ENCODE assay signal across 1 cellular context in the genomic region with DNA sequence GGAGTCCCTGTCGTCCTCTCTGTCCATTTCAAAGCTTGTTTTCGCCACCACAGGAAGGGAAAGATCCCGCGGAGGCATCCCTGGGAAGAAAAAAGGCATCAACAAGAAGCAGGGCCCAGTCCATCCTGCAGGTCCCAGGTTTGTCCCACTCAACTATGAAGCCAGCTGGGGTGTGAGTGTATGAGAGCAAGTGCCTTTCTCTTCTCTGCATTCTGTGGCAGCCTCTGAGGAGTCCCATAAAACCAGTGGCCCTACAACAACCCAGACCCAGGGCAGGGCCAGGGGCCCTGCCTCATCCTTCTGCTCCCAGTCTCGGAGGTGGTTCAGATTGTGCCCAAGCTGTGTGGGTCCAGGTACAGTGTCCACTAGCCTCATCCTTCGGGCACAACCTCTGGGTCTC.
TF ChIP-seq lines count a peak whose summit lies in the region.

No MANE protein-coding gene starts in this region.

TF ChIP-seq in HepG2, 621 proteins besides CTCF, POLR2A, EP300 and RAD21:
- no peak for TF ChIP-seq ZBTB21 (CRISPR knock-in tag; IDR thresholded peaks at IDR 0.05)
- TF ChIP-seq, protein P1, sequence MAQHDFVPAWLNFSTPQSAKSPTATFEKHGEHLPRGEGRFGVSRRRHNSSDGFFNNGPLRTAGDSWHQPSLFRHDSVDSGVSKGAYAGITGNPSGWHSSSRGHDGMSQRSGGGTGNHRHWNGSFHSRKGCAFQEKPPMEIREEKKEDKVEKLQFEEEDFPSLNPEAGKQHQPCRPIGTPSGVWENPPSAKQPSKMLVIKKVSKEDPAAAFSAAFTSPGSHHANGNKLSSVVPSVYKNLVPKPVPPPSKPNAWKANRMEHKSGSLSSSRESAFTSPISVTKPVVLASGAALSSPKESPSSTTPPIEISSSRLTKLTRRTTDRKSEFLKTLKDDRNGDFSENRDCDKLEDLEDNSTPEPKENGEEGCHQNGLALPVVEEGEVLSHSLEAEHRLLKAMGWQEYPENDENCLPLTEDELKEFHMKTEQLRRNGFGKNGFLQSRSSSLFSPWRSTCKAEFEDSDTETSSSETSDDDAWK (CRISPR knock-in tag; IDR thresholded peaks at IDR 0.05): no peak
- TF ChIP-seq AGO2 (optimal IDR thresholded peaks at IDR 0.05; ENCODE audit: low read depth, low read length): peak; percentile 43
- 0 out of 2 replicates have a peak, but pooled peaks have one; percentile 10 for TF ChIP-seq ZFX (CRISPR knock-in tag; IDR thresholded peaks at IDR 0.05; ENCODE audit: low read depth)
- TF ChIP-seq ZNF333 (CRISPR knock-in tag; IDR thresholded peaks at IDR 0.05; ENCODE audit: borderline replicate concordance): no peak
- TF ChIP-seq ZNF558 (CRISPR knock-in tag; IDR thresholded peaks at IDR 0.05; ENCODE audit: borderline replicate concordance): 0 out of 2 replicates have a peak, but pooled peaks have one; percentile 9
- TF ChIP-seq KLF6 (CRISPR knock-in tag; IDR thresholded peaks at IDR 0.05): no peak
- TF ChIP-seq MBD4 (IDR thresholded peaks at IDR 0.05; ENCODE audit: borderline replicate concordance, low read length): no peak
- TF ChIP-seq ZNF792 (CRISPR knock-in tag; IDR thresholded peaks at IDR 0.05): no peak
- no peak for TF ChIP-seq ZNF354B (CRISPR knock-in tag; IDR thresholded peaks at IDR 0.05)
- TF ChIP-seq, protein P2, sequence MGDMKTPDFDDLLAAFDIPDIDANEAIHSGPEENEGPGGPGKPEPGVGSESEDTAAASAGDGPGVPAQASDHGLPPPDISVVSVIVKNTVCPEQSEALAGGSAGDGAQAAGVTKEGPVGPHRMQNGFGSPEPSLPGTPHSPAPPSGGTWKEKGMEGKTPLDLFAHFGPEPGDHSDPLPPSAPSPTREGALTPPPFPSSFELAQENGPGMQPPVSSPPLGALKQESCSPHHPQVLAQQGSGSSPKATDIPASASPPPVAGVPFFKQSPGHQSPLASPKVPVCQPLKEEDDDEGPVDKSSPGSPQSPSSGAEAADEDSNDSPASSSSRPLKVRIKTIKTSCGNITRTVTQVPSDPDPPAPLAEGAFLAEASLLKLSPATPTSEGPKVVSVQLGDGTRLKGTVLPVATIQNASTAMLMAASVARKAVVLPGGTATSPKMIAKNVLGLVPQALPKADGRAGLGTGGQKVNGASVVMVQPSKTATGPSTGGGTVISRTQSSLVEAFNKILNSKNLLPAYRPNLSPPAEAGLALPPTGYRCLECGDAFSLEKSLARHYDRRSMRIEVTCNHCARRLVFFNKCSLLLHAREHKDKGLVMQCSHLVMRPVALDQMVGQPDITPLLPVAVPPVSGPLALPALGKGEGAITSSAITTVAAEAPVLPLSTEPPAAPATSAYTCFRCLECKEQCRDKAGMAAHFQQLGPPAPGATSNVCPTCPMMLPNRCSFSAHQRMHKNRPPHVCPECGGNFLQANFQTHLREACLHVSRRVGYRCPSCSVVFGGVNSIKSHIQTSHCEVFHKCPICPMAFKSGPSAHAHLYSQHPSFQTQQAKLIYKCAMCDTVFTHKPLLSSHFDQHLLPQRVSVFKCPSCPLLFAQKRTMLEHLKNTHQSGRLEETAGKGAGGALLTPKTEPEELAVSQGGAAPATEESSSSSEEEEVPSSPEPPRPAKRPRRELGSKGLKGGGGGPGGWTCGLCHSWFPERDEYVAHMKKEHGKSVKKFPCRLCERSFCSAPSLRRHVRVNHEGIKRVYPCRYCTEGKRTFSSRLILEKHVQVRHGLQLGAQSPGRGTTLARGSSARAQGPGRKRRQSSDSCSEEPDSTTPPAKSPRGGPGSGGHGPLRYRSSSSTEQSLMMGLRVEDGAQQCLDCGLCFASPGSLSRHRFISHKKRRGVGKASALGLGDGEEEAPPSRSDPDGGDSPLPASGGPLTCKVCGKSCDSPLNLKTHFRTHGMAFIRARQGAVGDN (CRISPR knock-in tag; IDR thresholded peaks at IDR 0.05): peak; percentile 27; the same call in 1 of the 2 replicates
- TF ChIP-seq, protein P3, sequence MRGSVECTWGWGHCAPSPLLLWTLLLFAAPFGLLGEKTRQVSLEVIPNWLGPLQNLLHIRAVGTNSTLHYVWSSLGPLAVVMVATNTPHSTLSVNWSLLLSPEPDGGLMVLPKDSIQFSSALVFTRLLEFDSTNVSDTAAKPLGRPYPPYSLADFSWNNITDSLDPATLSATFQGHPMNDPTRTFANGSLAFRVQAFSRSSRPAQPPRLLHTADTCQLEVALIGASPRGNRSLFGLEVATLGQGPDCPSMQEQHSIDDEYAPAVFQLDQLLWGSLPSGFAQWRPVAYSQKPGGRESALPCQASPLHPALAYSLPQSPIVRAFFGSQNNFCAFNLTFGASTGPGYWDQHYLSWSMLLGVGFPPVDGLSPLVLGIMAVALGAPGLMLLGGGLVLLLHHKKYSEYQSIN (CRISPR knock-in tag; IDR thresholded peaks at IDR 0.05; ENCODE audit: borderline replicate concordance): no peak
- no peak for TF ChIP-seq HOXA7 (CRISPR knock-in tag; IDR thresholded peaks at IDR 0.05)
TF ChIP-seq in HepG2: peak in this region for 4.
